1 cellular context compared by ENCODE assay signal in genomic region chr15:77024273-77025065, GRCh38.
TF ChIP-seq lines count a peak whose summit lies in the region.

No MANE protein-coding gene starts in this region.

TF ChIP-seq in GM23338, 12 proteins besides CTCF, POLR2A, EP300 and RAD21 (continued from another document):
- TF ChIP-seq, protein P1, sequence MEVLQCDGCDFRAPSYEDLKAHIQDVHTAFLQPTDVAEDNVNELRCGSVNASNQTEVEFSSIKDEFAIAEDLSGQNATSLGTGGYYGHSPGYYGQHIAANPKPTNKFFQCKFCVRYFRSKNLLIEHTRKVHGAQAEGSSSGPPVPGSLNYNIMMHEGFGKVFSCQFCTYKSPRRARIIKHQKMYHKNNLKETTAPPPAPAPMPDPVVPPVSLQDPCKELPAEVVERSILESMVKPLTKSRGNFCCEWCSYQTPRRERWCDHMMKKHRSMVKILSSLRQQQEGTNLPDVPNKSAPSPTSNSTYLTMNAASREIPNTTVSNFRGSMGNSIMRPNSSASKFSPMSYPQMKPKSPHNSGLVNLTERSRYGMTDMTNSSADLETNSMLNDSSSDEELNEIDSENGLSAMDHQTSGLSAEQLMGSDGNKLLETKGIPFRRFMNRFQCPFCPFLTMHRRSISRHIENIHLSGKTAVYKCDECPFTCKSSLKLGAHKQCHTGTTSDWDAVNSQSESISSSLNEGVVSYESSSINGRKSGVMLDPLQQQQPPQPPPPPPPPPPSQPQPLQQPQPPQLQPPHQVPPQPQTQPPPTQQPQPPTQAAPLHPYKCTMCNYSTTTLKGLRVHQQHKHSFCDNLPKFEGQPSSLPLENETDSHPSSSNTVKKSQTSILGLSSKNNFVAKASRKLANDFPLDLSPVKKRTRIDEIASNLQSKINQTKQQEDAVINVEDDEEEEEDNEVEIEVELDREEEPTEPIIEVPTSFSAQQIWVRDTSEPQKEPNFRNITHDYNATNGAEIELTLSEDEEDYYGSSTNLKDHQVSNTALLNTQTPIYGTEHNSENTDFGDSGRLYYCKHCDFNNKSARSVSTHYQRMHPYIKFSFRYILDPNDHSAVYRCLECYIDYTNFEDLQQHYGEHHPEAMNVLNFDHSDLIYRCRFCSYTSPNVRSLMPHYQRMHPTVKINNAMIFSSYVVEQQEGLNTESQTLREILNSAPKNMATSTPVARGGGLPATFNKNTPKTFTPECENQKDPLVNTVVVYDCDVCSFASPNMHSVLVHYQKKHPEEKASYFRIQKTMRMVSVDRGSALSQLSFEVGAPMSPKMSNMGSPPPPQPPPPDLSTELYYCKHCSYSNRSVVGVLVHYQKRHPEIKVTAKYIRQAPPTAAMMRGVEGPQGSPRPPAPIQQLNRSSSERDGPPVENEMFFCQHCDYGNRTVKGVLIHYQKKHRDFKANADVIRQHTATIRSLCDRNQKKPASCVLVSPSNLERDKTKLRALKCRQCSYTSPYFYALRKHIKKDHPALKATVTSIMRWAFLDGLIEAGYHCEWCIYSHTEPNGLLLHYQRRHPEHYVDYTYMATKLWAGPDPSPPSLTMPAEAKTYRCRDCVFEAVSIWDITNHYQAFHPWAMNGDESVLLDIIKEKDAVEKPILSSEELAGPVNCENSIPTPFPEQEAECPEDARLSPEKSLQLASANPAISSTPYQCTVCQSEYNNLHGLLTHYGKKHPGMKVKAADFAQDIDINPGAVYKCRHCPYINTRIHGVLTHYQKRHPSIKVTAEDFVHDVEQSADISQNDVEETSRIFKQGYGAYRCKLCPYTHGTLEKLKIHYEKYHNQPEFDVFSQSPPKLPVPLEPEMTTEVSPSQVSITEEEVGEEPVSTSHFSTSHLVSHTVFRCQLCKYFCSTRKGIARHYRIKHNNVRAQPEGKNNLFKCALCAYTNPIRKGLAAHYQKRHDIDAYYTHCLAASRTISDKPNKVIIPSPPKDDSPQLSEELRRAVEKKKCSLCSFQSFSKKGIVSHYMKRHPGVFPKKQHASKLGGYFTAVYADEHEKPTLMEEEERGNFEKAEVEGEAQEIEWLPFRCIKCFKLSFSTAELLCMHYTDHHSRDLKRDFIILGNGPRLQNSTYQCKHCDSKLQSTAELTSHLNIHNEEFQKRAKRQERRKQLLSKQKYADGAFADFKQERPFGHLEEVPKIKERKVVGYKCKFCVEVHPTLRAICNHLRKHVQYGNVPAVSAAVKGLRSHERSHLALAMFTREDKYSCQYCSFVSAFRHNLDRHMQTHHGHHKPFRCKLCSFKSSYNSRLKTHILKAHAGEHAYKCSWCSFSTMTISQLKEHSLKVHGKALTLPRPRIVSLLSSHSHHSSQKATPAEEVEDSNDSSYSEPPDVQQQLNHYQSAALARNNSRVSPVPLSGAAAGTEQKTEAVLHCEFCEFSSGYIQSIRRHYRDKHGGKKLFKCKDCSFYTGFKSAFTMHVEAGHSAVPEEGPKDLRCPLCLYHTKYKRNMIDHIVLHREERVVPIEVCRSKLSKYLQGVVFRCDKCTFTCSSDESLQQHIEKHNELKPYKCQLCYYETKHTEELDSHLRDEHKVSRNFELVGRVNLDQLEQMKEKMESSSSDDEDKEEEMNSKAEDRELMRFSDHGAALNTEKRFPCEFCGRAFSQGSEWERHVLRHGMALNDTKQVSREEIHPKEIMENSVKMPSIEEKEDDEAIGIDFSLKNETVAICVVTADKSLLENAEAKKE (CRISPR knock-in tag; IDR thresholded peaks at IDR 0.05): no peak
- TF ChIP-seq ETS1 (IDR thresholded peaks at IDR 0.05): no peak
- no peak for TF ChIP-seq ZNF114 (CRISPR knock-in tag; IDR thresholded peaks at IDR 0.05)
- no peak for TF ChIP-seq EZH2 (IDR thresholded peaks at IDR 0.05; ENCODE audit: low read depth, unreplicated experiment)
